ENCODE assay signal across 29 cellular contexts in the genomic region with DNA sequence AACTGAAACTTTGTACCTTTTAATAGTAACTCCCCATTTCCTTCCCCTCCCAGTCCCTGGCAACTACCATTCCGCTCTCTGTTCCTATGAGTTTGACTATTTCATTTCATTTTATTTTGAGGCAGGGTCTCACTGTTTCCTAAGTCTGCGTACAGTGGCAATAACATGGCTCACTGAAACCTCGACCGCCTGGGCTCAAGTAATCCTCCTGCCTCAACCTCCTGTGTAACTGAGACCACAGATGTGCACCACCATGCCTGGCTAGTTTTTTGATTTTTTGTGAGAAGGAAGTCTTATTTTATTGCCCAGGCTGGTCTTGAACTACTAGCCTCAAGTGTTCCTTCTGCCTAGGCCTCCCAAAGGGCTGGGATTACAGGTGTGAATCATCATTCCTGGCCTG.
"Had no signal": no experiment of that assay in that cellular context is flagged by ENCODE, and none has a peak within 500 bp of the region (broad histone marks: within the 10 kb centered on the region; RNA-seq: fewer than 3 reads in every experiment).

No MANE protein-coding gene starts in this region.

- H3K27ac ChIP-seq: ascending aorta, breast epithelium, cardiac muscle cell, coronary artery, dorsolateral prefrontal cortex, foreskin keratinocyte, gastrocnemius medialis, heart left ventricle had no signal

- ATAC-seq: activated CD4-positive, alpha-beta T cell treated with anti-CD3 and anti-CD28 coated beads for 36 hours; activated CD8-positive, alpha-beta memory T cell treated with anti-CD3 and anti-CD28 coated beads, Interleukin-2, amount 10 ng/mL, durations not matched to agents 7 days and 5 days; activated CD8-positive, alpha-beta T cell treated with anti-CD3 and anti-CD28 coated beads, Interleukin-2, amount 10 ng/mL, durations not matched to agents 7 days and 5 days; activated naive CD4-positive, alpha-beta T cell treated with anti-CD3 and anti-CD28 coated beads, Interleukin-2, amount 50 U/mL, for 72 hours; esophagus mucosa; foreskin keratinocyte; gastrocnemius medialis; heart left ventricle had no signal

- H3K27me3 ChIP-seq: ascending aorta, breast epithelium, cardiac muscle cell, dorsolateral prefrontal cortex, gastrocnemius medialis, heart left ventricle had no signal

- H3K4me3 ChIP-seq: ascending aorta, breast epithelium, cardiac muscle cell, coronary artery, dorsolateral prefrontal cortex, gastrocnemius medialis, heart left ventricle had no signal

- DNase-seq: activated CD4-positive, alpha-beta memory T cell treated with anti-CD3 and anti-CD28 coated beads for 36 hours; activated CD4-positive, alpha-beta T cell treated with anti-CD3 and anti-CD28 coated beads for 36 hours; activated CD4-positive, alpha-beta T cell treated with anti-CD3 and anti-CD28 coated beads, Interleukin-2, amount 10 ng/mL, durations not matched to agents 24 days and 14 days; activated CD4-positive, CD25-positive, alpha-beta regulatory T cell; activated CD4-positive, CD25-positive, alpha-beta regulatory T cell treated with anti-CD3 and anti-CD28 coated beads, Interleukin-2, amount 50 U/mL, for 72 hours; activated CD8-positive, alpha-beta memory T cell treated with anti-CD3 and anti-CD28 coated beads, Interleukin-2, amount 10 ng/mL, durations not matched to agents 7 days and 5 days; activated CD8-positive, alpha-beta memory T cell treated with anti-CD3 and anti-CD28 coated beads, Interleukin-2, amount 50 U/mL, for 4 hours; activated CD8-positive, alpha-beta T cell treated with anti-CD3 and anti-CD28 coated beads, Interleukin-2, amount 10 ng/mL, durations not matched to agents 7 days and 5 days; activated effector memory CD4-positive, alpha-beta T cell treated with anti-CD3 and anti-CD28 coated beads, Interleukin-2, amount 50 U/mL, for 16 hours; activated naive CD4-positive, alpha-beta T cell treated with anti-CD3 and anti-CD28 coated beads, Interleukin-2, amount 10 ng/mL, durations not matched to agents 7 days and 5 days; activated naive CD8-positive, alpha-beta T cell treated with anti-CD3 and anti-CD28 coated beads, Interleukin-2, amount 10 ng/mL, durations not matched to agents 7 days and 5 days; activated T-cell treated with anti-CD3 and anti-CD28 coated beads, Interleukin-2, amount 50 U/mL, for 1 hour; activated T-cell treated with anti-CD3 and anti-CD28 coated beads, Interleukin-2, amount 50 U/mL, for 48 hours; central memory CD4-positive, alpha-beta T cell; cerebellar nuclear complex; dorsolateral prefrontal cortex; effector memory CD4-positive, alpha-beta T cell; endodermal cell; foreskin keratinocyte; gastrocnemius medialis; glutamatergic neuron; heart left ventricle; T-helper 2 cell had no signal

- H3K9me3 ChIP-seq: ascending aorta, gastrocnemius medialis had no signal

- H3K4me1 ChIP-seq: ascending aorta, breast epithelium, foreskin keratinocyte, gastrocnemius medialis, heart left ventricle had no signal

- H3K36me3 ChIP-seq: ascending aorta, breast epithelium, cardiac muscle cell, gastrocnemius medialis, heart left ventricle had no signal
